In genomic region chr11:77065878-77066228, GRCh38 we compare ENCODE assay signal across 8 cellular contexts. TPM values are rescaled to one million over a fixed set of nuclear protein-coding genes. Genes with fewer than 3 reads are reported as not detected.
DNase-seq lines count a peak whose midpoint lies in the region; ATAC-seq and TF ChIP-seq lines count a peak whose summit lies in the region.

No MANE protein-coding gene starts in this region.

- ATAC-seq in GM18907 (IDR thresholded peaks at IDR 0.05; ENCODE audit: unreplicated experiment) (peak; percentile 14), upper lobe of right lung (peak; percentile 12)
- no peak for ATAC-seq in effector memory CD8-positive, alpha-beta T cell (replicated peaks)

- H3K27me3 ChIP-seq in NT2/D1 (ENCODE audit: insufficient read depth, insufficient read length) (peaks cover 26% of the 10 kb centered on the region), upper lobe of right lung (no peaks in the 10 kb centered on the region)

- peak overlapping the region in 1 of 2 donors; percentile 17 for H3K27ac Mint-ChIP-seq in effector memory CD8-positive, alpha-beta T cell

- peak overlapping the region; percentile 84 for H3K27ac ChIP-seq in upper lobe of right lung

- H3K9me3 ChIP-seq in NT2/D1 (ENCODE audit: insufficient read depth, low read length) (no peaks in the 10 kb centered on the region), upper lobe of right lung (no peaks in the 10 kb centered on the region)

- H3K27me3 Mint-ChIP-seq in effector memory CD8-positive, alpha-beta T cell = no peaks in the 10 kb centered on the region

- peaks cover 10% of the 10 kb centered on the region for H3K36me3 Mint-ChIP-seq in effector memory CD8-positive, alpha-beta T cell (ENCODE audit: insufficient read depth)

- DNase-seq in NT2/D1 (ENCODE audit: low read depth, low spot score) (no peak), mesenteric fat pad (ENCODE audit: low spot score) (peak; percentile 84), upper lobe of right lung (peak; percentile 72), DMS 273 (lab: John Stamatoyannopoulos, UW; ENCODE audit: unreplicated experiment) (no peak), NCI-H1092 (lab: John Stamatoyannopoulos, UW) (no peak), NCI-H345 treated with DMSO at 0.1 percent for 48 hours (lab: John Stamatoyannopoulos, UW; ENCODE audit: unreplicated experiment) (no peak)
- no peak for DNase-seq in effector memory CD8-positive, alpha-beta T cell

- intact Hi-C loops in upper lobe of right lung (cut with DNase I) = no loop called here

- peak overlapping the region; percentile 43 for H3K4me3 ChIP-seq in NT2/D1 (ENCODE audit: insufficient read length, low read depth)
- H3K4me3 ChIP-seq in upper lobe of right lung = peak overlapping the region; percentile 74

- H3K4me1 ChIP-seq in NT2/D1 (ENCODE audit: insufficient read depth, insufficient read length) (peaks cover 3% of the 10 kb centered on the region), upper lobe of right lung (peaks cover 8% of the 10 kb centered on the region)

- H3K9ac ChIP-seq in NT2/D1 (ENCODE audit: insufficient read length, low read depth) = peak overlapping the region; percentile 67

- H3K36me3 ChIP-seq in NT2/D1 (ENCODE audit: insufficient read depth, insufficient read length, low read length) (no peaks in the 10 kb centered on the region), upper lobe of right lung (no peaks in the 10 kb centered on the region)

- H3K9me3 Mint-ChIP-seq in effector memory CD8-positive, alpha-beta T cell = no peaks in the 10 kb centered on the region

- no peak for TF ChIP-seq CTCF in upper lobe of right lung (IDR thresholded peaks at IDR 0.05)

- peaks cover 6 to 8% of the 10 kb centered on the region in 2 donors for H3K4me1 Mint-ChIP-seq in effector memory CD8-positive, alpha-beta T cell (ENCODE audit: low read depth in 2 of 2)

- peak overlapping the region; percentile 84 to 89 for H3K4me3 Mint-ChIP-seq in effector memory CD8-positive, alpha-beta T cell

RNA-seq across cellular contexts. Expression of gene CAPN5, which starts 0.9 kb away (rescaled TPM):
- 5.1 TPM for total RNA-seq in mesenteric fat pad
- total RNA-seq in upper lobe of right lung = 6.5 TPM

RNA-seq across cellular contexts. Expression of gene B3GNT6, which starts 31.7 kb away (rescaled TPM):
- total RNA-seq in mesenteric fat pad = not detected
- not detected for total RNA-seq in upper lobe of right lung

RNA-seq across cellular contexts. Expression of gene OMP, which starts 36.8 kb away (rescaled TPM):
- total RNA-seq in mesenteric fat pad = not detected
- total RNA-seq in upper lobe of right lung = not detected

Comparison
In these comparisons a context has a peak if more than half of its experiments do, and no peak if none do; other contexts are left out.
1. DNase-seq: peak in mesenteric fat pad (single experiment) and upper lobe of right lung (single experiment); none in NT2/D1 (single experiment), effector memory CD8-positive, alpha-beta T cell (0 of 3), DMS 273 (single experiment), NCI-H1092 (single experiment) and NCI-H345 treated with DMSO at 0.1 percent for 48 hours (single experiment).